ENCODE assay signal across 17 cellular contexts in the genomic region with DNA sequence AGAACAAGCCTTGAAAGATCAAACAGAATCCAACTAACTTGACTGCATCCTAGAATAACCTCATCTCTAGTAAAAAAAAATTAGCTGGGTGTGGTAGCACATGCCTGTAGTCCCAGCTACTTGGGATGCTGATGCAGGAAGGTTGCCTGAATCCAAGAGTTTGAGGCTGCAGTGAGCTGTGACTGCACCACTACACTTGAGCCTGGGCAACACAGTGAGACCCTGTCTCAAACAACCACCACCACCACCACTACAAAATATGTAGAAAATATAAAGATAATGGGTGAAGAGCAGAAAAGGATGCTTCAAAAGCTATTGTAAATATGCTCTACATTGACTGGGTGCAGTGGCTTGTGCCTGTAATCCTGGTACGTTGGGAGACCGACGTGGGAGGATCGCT. TPM values are rescaled to one million over a fixed set of nuclear protein-coding genes. Genes with fewer than 3 reads are reported as not detected.
A peak's percentile ranks its signal among the peaks of the same experiment; 100 is the strongest.
DNase-seq lines count a peak whose midpoint lies in the region; ATAC-seq and TF ChIP-seq lines count a peak whose summit lies in the region.
"Had no signal": no experiment of that assay in that cellular context is flagged by ENCODE, and none has a peak within 500 bp of the region (broad histone marks: within the 10 kb centered on the region; RNA-seq: fewer than 3 reads in every experiment).

No MANE protein-coding gene starts in this region.

- POLR2A ChIA-PET in activated CD4-positive, alpha-beta T cell treated with anti-CD3 and anti-CD28 coated beads for 36 hours (lab: Charles Lee): no interaction called here
- POLR2A ChIA-PET in WTC11 (lab: Charles Lee): interaction anchor here (0.6 kb wide), 1 partner anchor 62 kb away, joined by 4 read pairs; no protein-coding TSS in a partner anchor

- H3K9me3 Mint-ChIP-seq in activated CD4-positive, alpha-beta T cell treated with anti-CD3 and anti-CD28 coated beads for 36 hours (ENCODE audit: low read depth): no peaks in the 10 kb centered on the region
- H3K9me3 Mint-ChIP-seq in activated naive CD8-positive, alpha-beta T cell treated with anti-CD3 and anti-CD28 coated beads for 36 hours: no peaks in the 10 kb centered on the region
- no peaks in the 10 kb centered on the region for H3K9me3 Mint-ChIP-seq in activated naive CD8-positive, alpha-beta T cell treated with anti-CD3 and anti-CD28 coated beads, Interleukin-2, amount 50 U/mL, for 24 hours
- H3K9me3 Mint-ChIP-seq in WTC11: no peaks in the 10 kb centered on the region
- H3K9me3 Mint-ChIP-seq: CD4-positive, CD25-positive, alpha-beta regulatory T cell; CD8-positive, alpha-beta T cell had no signal

- CTCF ChIA-PET in activated CD4-positive, alpha-beta T cell treated with anti-CD3 and anti-CD28 coated beads for 36 hours (lab: Charles Lee): interaction anchor here (0.6 to 0.9 kb wide), 3 partner anchors 13 to 1712 kb away, joined by 3 to 4 read pairs (median 4); no protein-coding TSS in a partner anchor
- CTCF ChIA-PET in WTC11 (lab: Charles Lee): no interaction called here

- intact Hi-C loops in activated CD4-positive, alpha-beta T cell treated with anti-CD3 and anti-CD28 coated beads for 36 hours (cut with DNase I, micrococcal nuclease): loop anchor here in 1 of 2 experiments (2.0 kb wide), 1 partner anchor 40 kb away; no protein-coding TSS in a partner anchor

- H3K27me3 Mint-ChIP-seq in activated CD4-positive, alpha-beta T cell treated with anti-CD3 and anti-CD28 coated beads for 36 hours: no peaks in the 10 kb centered on the region
- no peaks in the 10 kb centered on the region for H3K27me3 Mint-ChIP-seq in activated naive CD8-positive, alpha-beta T cell treated with anti-CD3 and anti-CD28 coated beads for 36 hours
- H3K27me3 Mint-ChIP-seq in activated naive CD8-positive, alpha-beta T cell treated with anti-CD3 and anti-CD28 coated beads, Interleukin-2, amount 50 U/mL, for 24 hours: no peaks in the 10 kb centered on the region
- no peaks in the 10 kb centered on the region; the same call in 1 of the 2 replicates for H3K27me3 Mint-ChIP-seq in WTC11 (ENCODE audit: low read depth)
- H3K27me3 Mint-ChIP-seq: B cell; CD4-positive, CD25-positive, alpha-beta regulatory T cell had no signal

- H3K27ac Mint-ChIP-seq in activated CD4-positive, alpha-beta T cell treated with anti-CD3 and anti-CD28 coated beads for 36 hours: peak overlapping the region; percentile 18
- H3K27ac Mint-ChIP-seq in activated naive CD8-positive, alpha-beta T cell treated with anti-CD3 and anti-CD28 coated beads for 36 hours: peak overlapping the region; percentile 30
- H3K27ac Mint-ChIP-seq in activated naive CD8-positive, alpha-beta T cell treated with anti-CD3 and anti-CD28 coated beads, Interleukin-2, amount 50 U/mL, for 24 hours: no peak overlapping the region
- no peak overlapping the region for H3K27ac Mint-ChIP-seq in WTC11
- H3K27ac Mint-ChIP-seq: B cell had no signal

- no peak overlapping the region for H3K4me3 Mint-ChIP-seq in activated CD4-positive, alpha-beta T cell treated with anti-CD3 and anti-CD28 coated beads for 36 hours
- no peak overlapping the region for H3K4me3 Mint-ChIP-seq in activated naive CD8-positive, alpha-beta T cell treated with anti-CD3 and anti-CD28 coated beads for 36 hours
- no peak overlapping the region for H3K4me3 Mint-ChIP-seq in activated naive CD8-positive, alpha-beta T cell treated with anti-CD3 and anti-CD28 coated beads, Interleukin-2, amount 50 U/mL, for 24 hours
- no peak overlapping the region for H3K4me3 Mint-ChIP-seq in WTC11
- H3K4me3 Mint-ChIP-seq: B cell; CD4-positive, CD25-positive, alpha-beta regulatory T cell; CD8-positive, alpha-beta T cell had no signal

- ATAC-seq in activated CD4-positive, alpha-beta T cell treated with anti-CD3 and anti-CD28 coated beads for 36 hours: no peak
- ATAC-seq in activated naive CD8-positive, alpha-beta T cell treated with anti-CD3 and anti-CD28 coated beads, Interleukin-2, amount 50 U/mL, for 24 hours: no peak
- no peak for ATAC-seq in WTC11
- ATAC-seq in activated CD4-positive, CD25-positive, alpha-beta regulatory T cell treated with anti-CD3 and anti-CD28 coated beads, Interleukin-2, amount 50 U/mL, for 24 hours: no peak
- ATAC-seq: CD8-positive, alpha-beta T cell; GM12878 had no signal

- no peaks in the 10 kb centered on the region for H3K4me1 Mint-ChIP-seq in activated CD4-positive, alpha-beta T cell treated with anti-CD3 and anti-CD28 coated beads for 36 hours
- H3K4me1 Mint-ChIP-seq in activated naive CD8-positive, alpha-beta T cell treated with anti-CD3 and anti-CD28 coated beads for 36 hours: peaks cover 6% of the 10 kb centered on the region
- H3K4me1 Mint-ChIP-seq in activated naive CD8-positive, alpha-beta T cell treated with anti-CD3 and anti-CD28 coated beads, Interleukin-2, amount 50 U/mL, for 24 hours: no peaks in the 10 kb centered on the region
- H3K4me1 Mint-ChIP-seq in WTC11: no peaks in the 10 kb centered on the region

- H3K36me3 Mint-ChIP-seq in activated CD4-positive, alpha-beta T cell treated with anti-CD3 and anti-CD28 coated beads for 36 hours (ENCODE audit: low read depth): peaks cover 80% of the 10 kb centered on the region
- H3K36me3 Mint-ChIP-seq in activated naive CD8-positive, alpha-beta T cell treated with anti-CD3 and anti-CD28 coated beads for 36 hours: peaks cover 51% of the 10 kb centered on the region
- peaks cover 80% of the 10 kb centered on the region for H3K36me3 Mint-ChIP-seq in activated naive CD8-positive, alpha-beta T cell treated with anti-CD3 and anti-CD28 coated beads, Interleukin-2, amount 50 U/mL, for 24 hours (ENCODE audit: low read depth)
- H3K36me3 Mint-ChIP-seq in WTC11: peaks cover 92% of the 10 kb centered on the region

- TF ChIP-seq CTCF in WTC11 (IDR thresholded peaks at IDR 0.05): no peak

- no peak for DNase-seq in activated CD4-positive, alpha-beta T cell treated with anti-CD3 and anti-CD28 coated beads for 36 hours
- DNase-seq in activated CD4-positive, alpha-beta T cell treated with anti-CD3 and anti-CD28 coated beads for 48 hours: no peak
- DNase-seq in activated naive CD8-positive, alpha-beta T cell treated with anti-CD3 and anti-CD28 coated beads for 36 hours: no peak
- DNase-seq in activated naive CD8-positive, alpha-beta T cell treated with anti-CD3 and anti-CD28 coated beads, Interleukin-2, amount 50 U/mL, for 24 hours: no peak
- DNase-seq in WTC11 (ENCODE audit: low spot score) (no peak), midbrain (lab: John Stamatoyannopoulos, UW) (no peak)
- DNase-seq: Caco-2; CD4-positive, CD25-positive, alpha-beta regulatory T cell; CD8-positive, alpha-beta T cell; DMS153; DND-41; GM23248; H7; HCEC 1CT had no signal

TF ChIP-seq in WTC11, 78 proteins besides CTCF, POLR2A, EP300 and RAD21:
- TF ChIP-seq JUN (CRISPR knock-in tag; IDR thresholded peaks at IDR 0.05) (no peak), ETV6 (CRISPR knock-in tag; IDR thresholded peaks at IDR 0.05) (no peak), CREB1 (CRISPR knock-in tag; IDR thresholded peaks at IDR 0.05) (no peak), ZNF121 (CRISPR knock-in tag; IDR thresholded peaks at IDR 0.05) (peak; percentile 94), NR3C1 (CRISPR knock-in tag; conservative IDR thresholded peaks at IDR 0.05; ENCODE audit: low read depth) (no peak)

RNA-seq across cellular contexts. Expression of a gene that starts 27.3 kb away (rescaled TPM):
- total RNA-seq in activated CD4-positive, alpha-beta T cell treated with anti-CD3 and anti-CD28 coated beads for 36 hours: 100 to 1,000 TPM; 177 to 179 TPM
- 100 to 1,000 TPM; 218 to 221 TPM for total RNA-seq in activated naive CD8-positive, alpha-beta T cell treated with anti-CD3 and anti-CD28 coated beads for 36 hours
- 153 to 178 TPM (median 157 TPM) in 3 replicates for total RNA-seq in WTC11 (2021)

Comparison
In these comparisons a context has a peak if more than half of its experiments do, and no peak if none do; other contexts are left out.
1. H3K27ac Mint-ChIP-seq: peak in activated CD4-positive, alpha-beta T cell treated with anti-CD3 and anti-CD28 coated beads for 36 hours (single experiment) and activated naive CD8-positive, alpha-beta T cell treated with anti-CD3 and anti-CD28 coated beads for 36 hours (single experiment); none in activated naive CD8-positive, alpha-beta T cell treated with anti-CD3 and anti-CD28 coated beads, Interleukin-2, amount 50 U/mL, for 24 hours (single experiment) and WTC11 (single experiment).